In the genomic region with DNA sequence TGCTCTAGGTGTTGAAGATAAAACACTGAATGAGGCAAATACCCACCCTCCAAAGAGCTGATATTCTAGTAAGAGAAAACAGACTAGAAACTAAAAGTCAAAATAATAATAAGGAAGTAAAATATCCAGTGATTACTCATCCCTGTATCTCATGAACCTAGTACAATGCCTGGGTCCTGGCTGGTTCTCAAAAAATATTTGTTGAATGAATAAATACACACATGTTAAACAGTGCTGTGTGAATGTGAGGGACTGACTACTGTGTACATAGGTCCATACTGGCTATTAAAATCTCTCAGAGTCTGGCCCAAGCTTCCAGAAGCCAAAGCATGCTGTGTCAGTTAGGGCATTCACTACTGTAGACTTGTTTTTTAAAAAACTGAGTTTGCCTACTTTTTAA, we compare ENCODE assay signal across 12 cellular contexts.
DNase-seq lines count a peak whose midpoint lies in the region; ATAC-seq, FAIRE-seq and TF ChIP-seq lines count a peak whose summit lies in the region.
"Had no signal": no experiment of that assay in that cellular context is flagged by ENCODE, and none has a peak within 500 bp of the region (broad histone marks: within the 10 kb centered on the region; RNA-seq: fewer than 3 reads in every experiment).

No MANE protein-coding gene starts in this region.

- H3K36me3 ChIP-seq in smooth muscle cell (ENCODE audit: low read depth): no peaks in the 10 kb centered on the region

- no peaks in the 10 kb centered on the region for H3K27me3 ChIP-seq in smooth muscle cell (ENCODE audit: low read depth)

- H3K27ac ChIP-seq in smooth muscle cell (ENCODE audit: low read depth): no peak overlapping the region

- H3K4me3 ChIP-seq in fibroblast of mammary gland (ENCODE audit: control insufficient read depth, low read depth, low read length) (no peak overlapping the region), smooth muscle cell (no peak overlapping the region)

- FAIRE-seq in H54 (lab: Jason Lieb, UNC) (peak; percentile 83), frontal cortex (lab: Jason Lieb, UNC) (no peak)

- H3K4me1 ChIP-seq in smooth muscle cell (ENCODE audit: low read depth): peaks cover 8% of the 10 kb centered on the region

- H3K4me2 ChIP-seq in smooth muscle cell: peak overlapping the region; percentile 19

- H2AFZ ChIP-seq in smooth muscle cell (ENCODE audit: low read depth): no peak overlapping the region

- DNase-seq in H54 (ENCODE audit: insufficient read length, low spot score) (no peak), RPMI7951 (ENCODE audit: low read depth) (peak; percentile 39), fibroblast of mammary gland (ENCODE audit: low read depth) (peak; percentile 97), smooth muscle cell (lab: John Stamatoyannopoulos, UW; ENCODE audit: unreplicated experiment) (no peak), frontal cortex (ENCODE audit: low spot score in 2 of 2) (no peak), GM20000 (ENCODE audit: low spot score) (no peak)
- DNase-seq: activated CD4-positive, alpha-beta T cell treated with anti-CD3 and anti-CD28 coated beads for 36 hours; activated effector memory CD4-positive, alpha-beta T cell treated with Interleukin-2 at 50 U/mL for 16 hours; COR-L47; NCI-H345 had no signal

- TF ChIP-seq CTCF in fibroblast of mammary gland (conservative IDR thresholded peaks at IDR 0.05; ENCODE audit: control insufficient read depth, insufficient read depth, low read depth, low read length): no peak
- TF ChIP-seq CTCF in smooth muscle cell (IDR thresholded peaks at IDR 0.05; ENCODE audit: borderline replicate concordance, insufficient read depth, poor library complexity, severe bottlenecking): no peak
- no peak for TF ChIP-seq CTCF in GM20000 (IDR thresholded peaks at IDR 0.05; ENCODE audit: extremely low read depth, missing control alignments)

- ATAC-seq in GM19455 (IDR thresholded peaks at IDR 0.05; ENCODE audit: unreplicated experiment) (no peak), HG02588 (IDR thresholded peaks at IDR 0.05; ENCODE audit: unreplicated experiment) (no peak)
- ATAC-seq: activated CD4-positive, alpha-beta T cell treated with anti-CD3 and anti-CD28 coated beads for 36 hours had no signal

- peaks cover 14% of the 10 kb centered on the region for H3F3A ChIP-seq in smooth muscle cell (ENCODE audit: low read depth)

- no peaks in the 10 kb centered on the region for H3K9me3 ChIP-seq in smooth muscle cell (replicated peaks; ENCODE audit: low read depth)

- no peaks in the 10 kb centered on the region for H4K20me1 ChIP-seq in smooth muscle cell (ENCODE audit: low read depth)

- no peaks in the 10 kb centered on the region for H3K79me2 ChIP-seq in smooth muscle cell (ENCODE audit: low read depth)

- TF ChIP-seq POLR2A in H54 (IDR thresholded peaks at IDR 0.05; ENCODE audit: low read depth, low read length): no peak

- H3K9ac ChIP-seq in smooth muscle cell (ENCODE audit: low read depth): no peak overlapping the region

Comparison
In these comparisons a context has a peak if more than half of its experiments do, and no peak if none do; other contexts are left out.
1. DNase-seq: peak in RPMI7951 (single experiment) and fibroblast of mammary gland (single experiment); none in H54 (single experiment), smooth muscle cell (single experiment), frontal cortex (0 of 2) and GM20000 (single experiment).